Comparison of ENCODE assay signal across 18 cellular contexts in genomic region chr10:25758511-25758910, GRCh38.
A peak's percentile ranks its signal among the peaks of the same experiment; 100 is the strongest.
DNase-seq lines count a peak whose midpoint lies in the region; TF ChIP-seq lines count a peak whose summit lies in the region.
"Had no signal": no experiment of that assay in that cellular context is flagged by ENCODE, and none has a peak within 500 bp of the region (broad histone marks: within the 10 kb centered on the region; RNA-seq: fewer than 3 reads in every experiment).

No MANE protein-coding gene starts in this region.

- H3K14ac ChIP-seq in mesenchymal stem cell (ENCODE audit: low read length in 2 of 2) = no peak overlapping the region

- H3K9ac ChIP-seq in HUES6 (ENCODE audit: low read length) (no peak overlapping the region), SK-N-MC (ENCODE audit: insufficient read length) (no peak overlapping the region), mesenchymal stem cell (ENCODE audit: low read length) (no peak overlapping the region)

- H3K18ac ChIP-seq in mesenchymal stem cell (ENCODE audit: low read depth in 1 of 2, low read length in 2 of 2) = no peak overlapping the region

- H3K4me1 ChIP-seq in HUES6 (ENCODE audit: control insufficient read depth, insufficient read depth, low read length) (peaks cover 12% of the 10 kb centered on the region), mesenchymal stem cell (ENCODE audit: control insufficient read depth, insufficient read depth, low read depth, low read length) (no peaks in the 10 kb centered on the region)
- H3K4me1 ChIP-seq: A549, Caco-2 had no signal

- peaks cover 7% of the 10 kb centered on the region for H3K4me1 Mint-ChIP-seq in type B pancreatic cell (ENCODE audit: unreplicated experiment)
- H3K4me1 Mint-ChIP-seq in endothelial cell (ENCODE audit: unreplicated experiment) = peaks cover 3% of the 10 kb centered on the region
- H3K4me1 Mint-ChIP-seq: B cell, T-cell had no signal

- no peak overlapping the region for H2BK15ac ChIP-seq in mesenchymal stem cell (ENCODE audit: low read depth, poor library complexity, severe bottlenecking)

- H2AFZ ChIP-seq in mesenchymal stem cell (ENCODE audit: low read depth, low read length) = no peak overlapping the region

- no peak for DNase-seq in SK-N-MC (ENCODE audit: low read depth, low spot score)
- DNase-seq in mesenchymal stem cell = no peak
- DNase-seq in type B pancreatic cell (ENCODE audit: extremely low spot score, unreplicated experiment) = no peak
- no peak for DNase-seq in AML-193 (lab: John Stamatoyannopoulos, UW)
- DNase-seq in T-helper 1 cell = no peak
- DNase-seq in endothelial cell (ENCODE audit: low spot score) = no peak
- DNase-seq: CD8-positive, alpha-beta T cell; GF-D8; NCI-H446 treated with DMSO at 0.1 percent for 48 hours; Right ventricle myocardium superior; T-cell had no signal

- H3K27ac ChIP-seq in HUES6 (ENCODE audit: low read depth, low read length) = no peak overlapping the region
- H3K27ac ChIP-seq in SK-N-MC = 0 out of 2 replicates have a peak overlapping the region, but pooled peaks have one; percentile 36
- H3K27ac ChIP-seq in mesenchymal stem cell (ENCODE audit: low read length, poor library complexity, severe bottlenecking) = peak overlapping the region; percentile 7
- H3K27ac ChIP-seq: A549, C4-2B, SJSA1 had no signal

- no peak overlapping the region for H2BK5ac ChIP-seq in mesenchymal stem cell (ENCODE audit: low read depth, low read length, poor library complexity, severe bottlenecking)

- H2BK12ac ChIP-seq in mesenchymal stem cell (ENCODE audit: low read length in 2 of 2) = no peak overlapping the region

- no peak overlapping the region for H4K8ac ChIP-seq in mesenchymal stem cell (ENCODE audit: low read length)

- H3K27me3 ChIP-seq in HUES6 (ENCODE audit: control insufficient read depth, insufficient read depth, low read length) = no peaks in the 10 kb centered on the region
- no peaks in the 10 kb centered on the region for H3K27me3 ChIP-seq in mesenchymal stem cell (ENCODE audit: control insufficient read depth in 1 of 2, insufficient read depth in 1 of 2, low read length in 2 of 2)
- H3K27me3 ChIP-seq: SJSA1 had no signal

- no peak for TF ChIP-seq CTCF in type B pancreatic cell (conservative IDR thresholded peaks at IDR 0.05)
- no peak for TF ChIP-seq CTCF in endothelial cell (IDR thresholded peaks at IDR 0.05; ENCODE audit: unreplicated experiment)

- H3K27me3 Mint-ChIP-seq in type B pancreatic cell (peaks cover 3% of the 10 kb centered on the region), endothelial cell (ENCODE audit: unreplicated experiment) (peaks cover 2% of the 10 kb centered on the region)
- H3K27me3 Mint-ChIP-seq: B cell had no signal

- WGBS in mesenchymal stem cell = no CpG with 5 or more reads among the region's 1 CpG

- H3K4me2 ChIP-seq in mesenchymal stem cell (ENCODE audit: low read length, poor library complexity, severe bottlenecking) = no peak overlapping the region
- H3K4me2 ChIP-seq: A549 had no signal

- H3K23ac ChIP-seq in mesenchymal stem cell (ENCODE audit: low read length in 2 of 2) = no peak overlapping the region

- H3K9me3 Mint-ChIP-seq in type B pancreatic cell (no peaks in the 10 kb centered on the region), endothelial cell (ENCODE audit: unreplicated experiment) (no peaks in the 10 kb centered on the region)
- H3K9me3 Mint-ChIP-seq: CD8-positive, alpha-beta T cell; T-cell had no signal

- H4K91ac ChIP-seq in mesenchymal stem cell (ENCODE audit: low read length) = no peak overlapping the region

- no peaks in the 10 kb centered on the region for H3K36me3 Mint-ChIP-seq in type B pancreatic cell
- H3K36me3 Mint-ChIP-seq in endothelial cell (ENCODE audit: low read depth, unreplicated experiment) = no peaks in the 10 kb centered on the region
- H3K36me3 Mint-ChIP-seq: CD8-positive, alpha-beta T cell; T-cell had no signal

- H3K9me3 ChIP-seq in HUES6 (ENCODE audit: control insufficient read depth, insufficient read depth, low read depth, low read length) (peaks cover 9% of the 10 kb centered on the region), SK-N-MC (ENCODE audit: low read depth, low read length) (no peaks in the 10 kb centered on the region), mesenchymal stem cell (ENCODE audit: control insufficient read depth, low read length) (no peaks in the 10 kb centered on the region)
- H3K9me3 ChIP-seq: A549, SJSA1 had no signal

- no peak overlapping the region for H2AK5ac ChIP-seq in mesenchymal stem cell (ENCODE audit: low read length, severe bottlenecking)

- H3K4me3 Mint-ChIP-seq in type B pancreatic cell = no peak overlapping the region
- no peak overlapping the region for H3K4me3 Mint-ChIP-seq in endothelial cell (ENCODE audit: unreplicated experiment)
- H3K4me3 Mint-ChIP-seq: B cell; CD8-positive, alpha-beta T cell; T-cell had no signal

- no peak overlapping the region for H2BK120ac ChIP-seq in mesenchymal stem cell (ENCODE audit: low read depth, low read length)

- H3K27ac Mint-ChIP-seq in type B pancreatic cell (peak overlapping the region; percentile 59), endothelial cell (ENCODE audit: unreplicated experiment) (no peak overlapping the region)
- H3K27ac Mint-ChIP-seq: B cell; CD8-positive, alpha-beta T cell; T-cell had no signal

- H3K79me1 ChIP-seq in mesenchymal stem cell (replicated peaks; ENCODE audit: low read length, poor library complexity, severe bottlenecking) = no peaks in the 10 kb centered on the region

- H3K4me3 ChIP-seq in HUES6 (ENCODE audit: low read depth, low read length) (peak overlapping the region; percentile 17; the same call in 1 of the 2 replicates), SK-N-MC (peak overlapping the region; percentile 49; the same call in 1 of the 2 replicates), mesenchymal stem cell (ENCODE audit: insufficient read depth in 1 of 2, low read depth in 1 of 2, low read length in 2 of 2) (no peak overlapping the region)
- H3K4me3 ChIP-seq: A549, K562, SJSA1 had no signal

- H3K4ac ChIP-seq in mesenchymal stem cell (ENCODE audit: low read depth in 1 of 2, low read length in 2 of 2) = no peak overlapping the region

- H3K36me3 ChIP-seq in HUES6 (ENCODE audit: control insufficient read depth, insufficient read depth, low read length) (no peaks in the 10 kb centered on the region), SK-N-MC (ENCODE audit: insufficient read depth, low read length) (no peaks in the 10 kb centered on the region), mesenchymal stem cell (ENCODE audit: control insufficient read depth in 1 of 2, insufficient read depth in 2 of 2, low read depth in 1 of 2, low read length in 2 of 2) (no peaks in the 10 kb centered on the region)
- H3K36me3 ChIP-seq: SJSA1 had no signal

Comparison
In these comparisons a context has a peak if more than half of its experiments do, and no peak if none do; other contexts are left out.
1. H3K4me3 ChIP-seq: peak in HUES6 (single experiment) and SK-N-MC (single experiment); none in mesenchymal stem cell (0 of 2).